In genomic region chr4:148305749-148306148, GRCh38 we compare ENCODE assay signal across 10 cellular contexts.
"Had no signal": no experiment of that assay in that cellular context is flagged by ENCODE, and none has a peak within 500 bp of the region (broad histone marks: within the 10 kb centered on the region; RNA-seq: fewer than 3 reads in every experiment).

No MANE protein-coding gene starts in this region.

- H3K4me3 ChIP-seq: GM23248, HAP-1, K562 had no signal

- DNase-seq: GM23248, GOT3, H7, HFFc6, IMR-90, KG1 had no signal

- FAIRE-seq: HTR-8/SVneo, K562 had no signal

- H3K27ac ChIP-seq: GM23248 had no signal

- H3K4me1 ChIP-seq: HAP-1 had no signal

- H3K36me3 ChIP-seq: HAP-1 had no signal

- ATAC-seq: HCT116, K562 had no signal
